In genomic region chr2:162579169-162579568, GRCh38 we compare ENCODE assay signal across 29 cellular contexts.
A peak's percentile ranks its signal among the peaks of the same experiment; 100 is the strongest.
DNase-seq lines count a peak whose midpoint lies in the region; ATAC-seq and TF ChIP-seq lines count a peak whose summit lies in the region.
"Had no signal": no experiment of that assay in that cellular context is flagged by ENCODE, and none has a peak within 500 bp of the region (broad histone marks: within the 10 kb centered on the region; RNA-seq: fewer than 3 reads in every experiment).

No MANE protein-coding gene starts in this region.

- no peaks in the 10 kb centered on the region for H3K36me3 ChIP-seq in A673 (ENCODE audit: insufficient read depth, low read length, poor library complexity, severe bottlenecking)
- no peaks in the 10 kb centered on the region for H3K36me3 ChIP-seq in GM23338 (ENCODE audit: insufficient read depth)
- no peaks in the 10 kb centered on the region for H3K36me3 ChIP-seq in liver (ENCODE audit: control insufficient read depth in 4 of 4, insufficient read depth in 3 of 4, low read depth in 1 of 4, low read length in 3 of 4)
- H3K36me3 ChIP-seq in heart left ventricle = no peaks in the 10 kb centered on the region
- H3K36me3 ChIP-seq: BLaER1 treated with 17β-estradiol and CSF1 and Interleukin-3, amounts not matched to agents 10 nM and 100 nM; gastrocnemius medialis; lower lobe of right lung; sigmoid colon; upper lobe of right lung had no signal

- H3K79me2 ChIP-seq in GM23338 (replicated peaks; ENCODE audit: insufficient read depth) = no peaks in the 10 kb centered on the region

- BruUV-seq in A673 (replicated peaks; lab: Mats Ljungman, UMichigan) = no TSS peak

- H3K27ac Mint-ChIP-seq in GM23338 = no peak overlapping the region
- H3K27ac Mint-ChIP-seq: activated CD8-positive, alpha-beta T cell treated with anti-CD3 and anti-CD28 coated beads, Interleukin-2, amount 10 ng/mL, durations not matched to agents 7 days and 5 days; activated naive CD8-positive, alpha-beta T cell; dendritic cell treated with granulocyte-macrophage colony-stimulating factor and Interleukin-4, amounts not matched to agents 40 ng/mL and 50 ng/mL, for 4 days; stimulated activated effector memory CD8-positive, alpha-beta T cell treated with anti-CD3 and anti-CD28 coated beads, Interleukin-12 subunit alpha, Interleukin-12 subunit beta, amount 100 ng/mL, for 72 hours had no signal

- no peaks in the 10 kb centered on the region for H3F3A ChIP-seq in GM23338 (replicated peaks; ENCODE audit: low read depth)

- intact Hi-C loops in A673 (cut with micrococcal nuclease; ENCODE audit: unreplicated experiment) (no loop called here), heart left ventricle (cut with DNase I) (no loop called here)

- no peaks in the 10 kb centered on the region for H3K9me3 Mint-ChIP-seq in GM23338
- H3K9me3 Mint-ChIP-seq: nephron had no signal

- TF ChIP-seq POLR2A in heart left ventricle (IDR thresholded peaks at IDR 0.05) = no peak

- WGBS in liver = 78% methylated on average over 7 of the region's 7 CpGs
- WGBS in heart left ventricle, 4 donors = 57 to 72% (median 68%) methylated on average over 7 of the region's 7 CpGs

- no peak overlapping the region for H3K4me2 ChIP-seq in GM23338
- H3K4me2 ChIP-seq: BLaER1 treated with 17β-estradiol and CSF1 and Interleukin-3, amounts not matched to agents 10 nM and 100 nM had no signal

- H2AFZ ChIP-seq in GM23338 = peak overlapping the region; percentile 53; the same call in 1 of the 2 replicates

- no peaks in the 10 kb centered on the region for H3K9me3 ChIP-seq in A673 (ENCODE audit: low read depth, low read length, poor library complexity, severe bottlenecking)
- no peaks in the 10 kb centered on the region for H3K9me3 ChIP-seq in liver (ENCODE audit: control insufficient read depth in 4 of 4, low read length in 3 of 4)
- no peaks in the 10 kb centered on the region for H3K9me3 ChIP-seq in heart left ventricle
- H3K9me3 ChIP-seq: BLaER1 treated with 17β-estradiol and CSF1 and Interleukin-3, amounts not matched to agents 10 nM and 100 nM; gastrocnemius medialis; lower lobe of right lung; mucosa of descending colon; sigmoid colon; upper lobe of right lung had no signal

- H3K4me1 ChIP-seq in A673 (ENCODE audit: insufficient read depth, low read length, poor library complexity, severe bottlenecking) = no peaks in the 10 kb centered on the region
- H3K4me1 ChIP-seq in GM23338 (ENCODE audit: insufficient read depth) = no peaks in the 10 kb centered on the region
- peaks cover 5 to 29% (median 8%) of the 10 kb centered on the region in 4 donors for H3K4me1 ChIP-seq in liver (ENCODE audit: control insufficient read depth in 4 of 4, insufficient read depth in 4 of 4, low read length in 3 of 4)
- H3K4me1 ChIP-seq in heart left ventricle = no peaks in the 10 kb centered on the region
- H3K4me1 ChIP-seq: BLaER1 treated with 17β-estradiol and CSF1 and Interleukin-3, amounts not matched to agents 10 nM and 100 nM; lower lobe of right lung; sigmoid colon; upper lobe of right lung had no signal

- H3K4me3 ChIP-seq in A673 (ENCODE audit: low read depth, low read length, poor library complexity, severe bottlenecking) = no peak overlapping the region
- H3K4me3 ChIP-seq in GM23338 = no peak overlapping the region
- H3K4me3 ChIP-seq in choroid plexus epithelial cell (ENCODE audit: low read depth, low read length) = no peak overlapping the region
- no peak overlapping the region for H3K4me3 ChIP-seq in liver (ENCODE audit: low read depth in 1 of 3, low read length in 3 of 3)
- H3K4me3 ChIP-seq in heart left ventricle = no peak overlapping the region
- H3K4me3 ChIP-seq: BLaER1 treated with 17β-estradiol and CSF1 and Interleukin-3, amounts not matched to agents 10 nM and 100 nM; gastrocnemius medialis; lower lobe of right lung; mucosa of descending colon; sigmoid colon; SK-N-MC; upper lobe of right lung had no signal

- no peak for DNase-seq in A673 (ENCODE audit: low spot score)
- peak; percentile 57 for DNase-seq in GM23338 (ENCODE audit: low spot score)
- peak; percentile 17 for DNase-seq in choroid plexus epithelial cell (ENCODE audit: low read depth)
- no peak for DNase-seq in heart left ventricle
- DNase-seq in NCI-H748 (lab: John Stamatoyannopoulos, UW; ENCODE audit: unreplicated experiment) = no peak
- no peak for DNase-seq in NCI-H128 (lab: John Stamatoyannopoulos, UW; ENCODE audit: unreplicated experiment)
- DNase-seq: activated CD4-positive, alpha-beta T cell treated with anti-CD3 and anti-CD28 coated beads for 1 hour; activated CD8-positive, alpha-beta T cell treated with anti-CD3 and anti-CD28 coated beads, Interleukin-2, amount 10 ng/mL, durations not matched to agents 7 days and 5 days; activated effector memory CD4-positive, alpha-beta T cell treated with Interleukin-2 at 50 U/mL for 16 hours; aorta; gastrocnemius medialis; Kasumi-1; lower lobe of right lung; mucosa of descending colon; NCI-H187; NCI-H748 treated with DMSO at 0.1 percent for 48 hours; posterior cingulate gyrus; sigmoid colon; stimulated activated CD4-positive, alpha-beta T cell treated with anti-CD3 and anti-CD28 coated beads, Interleukin-4, amount 100 ng/mL, for 24 hours; upper lobe of right lung had no signal

- CTCF ChIA-PET in A673 (lab: Charles Lee) = no interaction called here

- no peaks in the 10 kb centered on the region for H3K36me3 Mint-ChIP-seq in GM23338 (ENCODE audit: low read depth)
- H3K36me3 Mint-ChIP-seq: activated naive CD8-positive, alpha-beta T cell; stimulated activated effector memory CD8-positive, alpha-beta T cell treated with anti-CD3 and anti-CD28 coated beads, Interleukin-12 subunit alpha, Interleukin-12 subunit beta, amount 100 ng/mL, for 72 hours had no signal

- peak; percentile 91 for ATAC-seq in GM23338
- ATAC-seq in GM21360 (IDR thresholded peaks at IDR 0.05; ENCODE audit: unreplicated experiment) = no peak
- ATAC-seq in heart left ventricle = no peak
- ATAC-seq: activated CD8-positive, alpha-beta T cell treated with anti-CD3 and anti-CD28 coated beads, Interleukin-2, amount 10 ng/mL, durations not matched to agents 7 days and 5 days; gastrocnemius medialis; lower lobe of right lung; mucosa of descending colon; stimulated activated effector memory CD8-positive, alpha-beta T cell treated with anti-CD3 and anti-CD28 coated beads, Interleukin-12 subunit alpha, Interleukin-12 subunit beta, amount 100 ng/mL, for 72 hours; upper lobe of right lung had no signal

- peaks cover 16% of the 10 kb centered on the region; the same call in 2 of the 3 replicates for H3K4me1 Mint-ChIP-seq in GM23338
- H3K4me1 Mint-ChIP-seq: stimulated activated effector memory CD8-positive, alpha-beta T cell treated with anti-CD3 and anti-CD28 coated beads, Interleukin-12 subunit alpha, Interleukin-12 subunit beta, amount 100 ng/mL, for 72 hours had no signal

- no peak overlapping the region for H3K9ac ChIP-seq in liver (ENCODE audit: low read depth in 1 of 2, low read length in 2 of 2)
- H3K9ac ChIP-seq: BLaER1 treated with 17β-estradiol and CSF1 and Interleukin-3, amounts not matched to agents 10 nM and 100 nM had no signal

- H3K4me3 Mint-ChIP-seq in GM23338 = no peak overlapping the region
- H3K4me3 Mint-ChIP-seq: activated CD8-positive, alpha-beta T cell treated with anti-CD3 and anti-CD28 coated beads, Interleukin-2, amount 10 ng/mL, durations not matched to agents 7 days and 5 days; activated naive CD8-positive, alpha-beta T cell; dendritic cell treated with granulocyte-macrophage colony-stimulating factor and Interleukin-4, amounts not matched to agents 40 ng/mL and 50 ng/mL, for 4 days; nephron; stimulated activated effector memory CD8-positive, alpha-beta T cell treated with anti-CD3 and anti-CD28 coated beads, Interleukin-12 subunit alpha, Interleukin-12 subunit beta, amount 100 ng/mL, for 72 hours had no signal

- no peak overlapping the region for H3K27ac ChIP-seq in A673 (ENCODE audit: low read depth, low read length, poor library complexity, severe bottlenecking)
- no peak overlapping the region for H3K27ac ChIP-seq in GM23338 (ENCODE audit: low read depth)
- H3K27ac ChIP-seq in liver (ENCODE audit: low read depth in 1 of 2, low read length in 2 of 2) = no peak overlapping the region
- H3K27ac ChIP-seq in heart left ventricle = no peak overlapping the region
- H3K27ac ChIP-seq: BLaER1 treated with 17β-estradiol and CSF1 and Interleukin-3, amounts not matched to agents 10 nM and 100 nM; gastrocnemius medialis; HL-60; lower lobe of right lung; sigmoid colon; SK-N-MC; upper lobe of right lung had no signal

- 0 out of 2 replicates have a peak, but pooled peaks have one; percentile 27 for TF ChIP-seq CTCF in A673 (conservative IDR thresholded peaks at IDR 0.05; ENCODE audit: low read depth, low read length)
- TF ChIP-seq CTCF in GM23338 (conservative IDR thresholded peaks at IDR 0.05; ENCODE audit: low read depth in 2 of 2) = peak in 1 of 2 experiments; percentile 60; a peak in 2 of 4 replicates
- TF ChIP-seq CTCF in choroid plexus epithelial cell (conservative IDR thresholded peaks at IDR 0.05; ENCODE audit: low read depth, low read length) = peak; percentile 27
- TF ChIP-seq CTCF in liver (IDR thresholded peaks at IDR 0.05; ENCODE audit: low read depth, low read length, missing input control) = no peak
- TF ChIP-seq CTCF in heart left ventricle (IDR thresholded peaks at IDR 0.05) = no peak

- H3K27me3 Mint-ChIP-seq in GM23338 (ENCODE audit: insufficient read depth, low read depth, poor library complexity) = no peaks in the 10 kb centered on the region
- H3K27me3 Mint-ChIP-seq: activated naive CD8-positive, alpha-beta T cell; dendritic cell treated with granulocyte-macrophage colony-stimulating factor and Interleukin-4, amounts not matched to agents 40 ng/mL and 50 ng/mL, for 4 days had no signal

- TF ChIP-seq RAD21 in liver (IDR thresholded peaks at IDR 0.05) = peak; percentile 15 to 43

- POLR2A ChIA-PET in A673 (lab: Charles Lee; ENCODE audit: low non-redundant PET) = no interaction called here

- no peaks in the 10 kb centered on the region for H3K27me3 ChIP-seq in A673 (replicated peaks; ENCODE audit: insufficient read depth, low read depth, low read length, poor library complexity)
- no peaks in the 10 kb centered on the region for H3K27me3 ChIP-seq in GM23338 (ENCODE audit: insufficient read depth)
- H3K27me3 ChIP-seq in liver (ENCODE audit: control insufficient read depth in 4 of 4, insufficient read depth in 4 of 4, low read length in 3 of 4) = no peaks in the 10 kb centered on the region
- H3K27me3 ChIP-seq in heart left ventricle = no peaks in the 10 kb centered on the region
- H3K27me3 ChIP-seq: BLaER1 treated with 17β-estradiol and CSF1 and Interleukin-3, amounts not matched to agents 10 nM and 100 nM; gastrocnemius medialis; sigmoid colon; upper lobe of right lung had no signal

- H4K20me1 ChIP-seq in GM23338 (replicated peaks; ENCODE audit: insufficient read depth) = no peaks in the 10 kb centered on the region
- H4K20me1 ChIP-seq: BLaER1 treated with 17β-estradiol and CSF1 and Interleukin-3, amounts not matched to agents 10 nM and 100 nM had no signal

- H3K9me2 ChIP-seq in GM23338 (ENCODE audit: insufficient read depth) = no peaks in the 10 kb centered on the region

TF ChIP-seq in GM23338, 12 proteins besides CTCF, POLR2A, EP300 and RAD21 (continues in another document):
- no peak for TF ChIP-seq EZH2 (IDR thresholded peaks at IDR 0.05; ENCODE audit: low read depth, unreplicated experiment)

Comparison
In these comparisons a context has a peak if more than half of its experiments do, and no peak if none do; other contexts are left out.
1. DNase-seq: peak in GM23338 (single experiment) and choroid plexus epithelial cell (single experiment); none in A673 (single experiment), heart left ventricle (0 of 5), NCI-H748 (single experiment) and NCI-H128 (single experiment).
2. CTCF ChIP-seq: peak in A673 (single experiment) and choroid plexus epithelial cell (single experiment); none in liver (single experiment) and heart left ventricle (0 of 12).